Comparison of ENCODE assay signal across 10 cellular contexts in genomic region chr2:227870710-227871374, GRCh38. TPM values are rescaled to one million over a fixed set of nuclear protein-coding genes. Genes with fewer than 3 reads are reported as not detected.
DNase-seq lines count a peak whose midpoint lies in the region; ATAC-seq and TF ChIP-seq lines count a peak whose summit lies in the region.
"Had no signal": no experiment of that assay in that cellular context is flagged by ENCODE, and none has a peak within 500 bp of the region (broad histone marks: within the 10 kb centered on the region; RNA-seq: fewer than 3 reads in every experiment).

No MANE protein-coding gene starts in this region.

- H3K27ac Mint-ChIP-seq in Caco-2 (ENCODE audit: unreplicated experiment) (peak overlapping the region; percentile 88), nephron (no peak overlapping the region)
- H3K27ac Mint-ChIP-seq: activated naive CD4-positive, alpha-beta T cell treated with anti-CD3 and anti-CD28 coated beads, Interleukin-2, amount 50 U/mL, for 72 hours had no signal

- H3K27me3 ChIP-seq in Caco-2 (replicated peaks; ENCODE audit: control insufficient read depth, insufficient read depth, low read length): no peaks in the 10 kb centered on the region

- H3K4me3 Mint-ChIP-seq in Caco-2 (ENCODE audit: unreplicated experiment) (peak overlapping the region; percentile 74), nephron (peak overlapping the region; percentile 68 to 77 (median 76))

- peaks cover 13% of the 10 kb centered on the region for H3K36me3 Mint-ChIP-seq in Caco-2 (ENCODE audit: insufficient read depth, unreplicated experiment)
- no peaks in the 10 kb centered on the region for H3K36me3 Mint-ChIP-seq in nephron (ENCODE audit: low read depth)
- H3K36me3 Mint-ChIP-seq: activated naive CD4-positive, alpha-beta T cell treated with anti-CD3 and anti-CD28 coated beads, Interleukin-2, amount 50 U/mL, for 72 hours had no signal

- ATAC-seq in GM18517 (IDR thresholded peaks at IDR 0.05; ENCODE audit: unreplicated experiment): no peak
- ATAC-seq in GM21576 (IDR thresholded peaks at IDR 0.05; ENCODE audit: unreplicated experiment): no peak

- peaks cover 32% of the 10 kb centered on the region for H3K4me1 ChIP-seq in Caco-2

- POLR2A ChIA-PET in Caco-2 (lab: Charles Lee): interaction anchor here (0.5 to 1.6 kb wide), 4 partner anchors 15 to 649 kb away, joined by 3 to 6 read pairs (median 4); no protein-coding TSS in a partner anchor

- H3K4me1 Mint-ChIP-seq in Caco-2 (ENCODE audit: low read depth, unreplicated experiment) (peaks cover 34% of the 10 kb centered on the region), nephron (no peaks in the 10 kb centered on the region)

- intact Hi-C loops in Caco-2 (cut with micrococcal nuclease; ENCODE audit: unreplicated experiment): loop anchor here (2.0 to 5.0 kb wide), 2 partner anchors 58 to 404 kb away; partner anchors contain the start of gene CCL20

- no peaks in the 10 kb centered on the region for H3K36me3 ChIP-seq in Caco-2 (ENCODE audit: control insufficient read depth, insufficient read depth, low read length)

- H3K27ac ChIP-seq in epithelial cell of prostate: peak overlapping the region; percentile 18

- H3K9me3 ChIP-seq in Caco-2: no peaks in the 10 kb centered on the region

- CTCF ChIA-PET in Caco-2 (lab: Charles Lee): interaction anchor here (1.4 to 2.1 kb wide), 3 partner anchors 8 to 213 kb away, joined by 4 to 8 read pairs (median 5); no protein-coding TSS in a partner anchor

- H3K9me3 Mint-ChIP-seq in Caco-2 (ENCODE audit: unreplicated experiment) (peaks cover 16% of the 10 kb centered on the region), nephron (no peaks in the 10 kb centered on the region)

- DNase-seq in Caco-2 (peak; percentile 58 to 63), NCI-H226 (peak; percentile 97), epithelial cell of prostate (ENCODE audit: low read depth, low spot score) (no peak), NOMO-1 treated with DMSO at 0.1 percent for 48 hours (lab: John Stamatoyannopoulos, UW; ENCODE audit: unreplicated experiment) (no peak), MV-4-11 (lab: John Stamatoyannopoulos, UW) (no peak)

- TSS peak; percentile 84 for BruUV-seq in Caco-2 (replicated peaks; lab: Mats Ljungman, UMichigan)

- peak overlapping the region; percentile 56 for H3K4me3 ChIP-seq in Caco-2 (ENCODE audit: low read depth, low read length)

- TF ChIP-seq CTCF in Caco-2 (IDR thresholded peaks at IDR 0.05; ENCODE audit: insufficient read depth in 1 of 2, low read depth in 1 of 2, low read length in 1 of 2, severe bottlenecking in 1 of 2, unreplicated experiment in 1 of 2) (no peak), nephron (IDR thresholded peaks at IDR 0.05; ENCODE audit: unreplicated experiment in 3 of 3) (no peak)

- H3K27me3 Mint-ChIP-seq in Caco-2 (ENCODE audit: insufficient read depth, unreplicated experiment) (no peaks in the 10 kb centered on the region), nephron (ENCODE audit: low read depth) (peaks cover 27% of the 10 kb centered on the region)

RNA-seq across cellular contexts. Expression of gene DAW1, which starts 0.6 kb away (rescaled TPM):
- 5.4 and 6.6 TPM in 2 replicates for total RNA-seq in Caco-2 (2022)
- total RNA-seq: activated naive CD4-positive, alpha-beta T cell treated with anti-CD3 and anti-CD28 coated beads, Interleukin-2, amount 50 U/mL, for 72 hours; G401 had no signal

RNA-seq across cellular contexts. Expression of gene CCL20, which starts 57.2 kb away (rescaled TPM):
- total RNA-seq in Caco-2 (2022): 2.8 and 3.5 TPM in 2 replicates
- total RNA-seq: G401 had no signal

Comparison
In these comparisons a context has a peak if more than half of its experiments do, and no peak if none do; other contexts are left out.
1. DNase-seq: peak in Caco-2 (2 of 2) and NCI-H226 (single experiment); none in epithelial cell of prostate (single experiment), NOMO-1 treated with DMSO at 0.1 percent for 48 hours (single experiment) and MV-4-11 (single experiment).